Comparison of ENCODE assay signal across 1 cellular context in genomic region chr15:45166792-45167630, GRCh38.
TF ChIP-seq lines count a peak whose summit lies in the region.

No MANE protein-coding gene starts in this region.

TF ChIP-seq in HepG2, 621 proteins besides CTCF, POLR2A, EP300 and RAD21 (continued from another document and continues in another):
- TF ChIP-seq, protein P1, sequence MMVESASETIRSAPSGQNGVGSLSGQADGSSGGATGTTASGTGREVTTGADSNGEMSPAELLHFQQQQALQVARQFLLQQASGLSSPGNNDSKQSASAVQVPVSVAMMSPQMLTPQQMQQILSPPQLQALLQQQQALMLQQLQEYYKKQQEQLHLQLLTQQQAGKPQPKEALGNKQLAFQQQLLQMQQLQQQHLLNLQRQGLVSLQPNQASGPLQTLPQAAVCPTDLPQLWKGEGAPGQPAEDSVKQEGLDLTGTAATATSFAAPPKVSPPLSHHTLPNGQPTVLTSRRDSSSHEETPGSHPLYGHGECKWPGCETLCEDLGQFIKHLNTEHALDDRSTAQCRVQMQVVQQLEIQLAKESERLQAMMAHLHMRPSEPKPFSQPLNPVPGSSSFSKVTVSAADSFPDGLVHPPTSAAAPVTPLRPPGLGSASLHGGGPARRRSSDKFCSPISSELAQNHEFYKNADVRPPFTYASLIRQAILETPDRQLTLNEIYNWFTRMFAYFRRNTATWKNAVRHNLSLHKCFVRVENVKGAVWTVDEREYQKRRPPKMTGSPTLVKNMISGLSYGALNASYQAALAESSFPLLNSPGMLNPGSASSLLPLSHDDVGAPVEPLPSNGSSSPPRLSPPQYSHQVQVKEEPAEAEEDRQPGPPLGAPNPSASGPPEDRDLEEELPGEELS (CRISPR knock-in tag; IDR thresholded peaks at IDR 0.05) = no peak
- TF ChIP-seq, protein P2, sequence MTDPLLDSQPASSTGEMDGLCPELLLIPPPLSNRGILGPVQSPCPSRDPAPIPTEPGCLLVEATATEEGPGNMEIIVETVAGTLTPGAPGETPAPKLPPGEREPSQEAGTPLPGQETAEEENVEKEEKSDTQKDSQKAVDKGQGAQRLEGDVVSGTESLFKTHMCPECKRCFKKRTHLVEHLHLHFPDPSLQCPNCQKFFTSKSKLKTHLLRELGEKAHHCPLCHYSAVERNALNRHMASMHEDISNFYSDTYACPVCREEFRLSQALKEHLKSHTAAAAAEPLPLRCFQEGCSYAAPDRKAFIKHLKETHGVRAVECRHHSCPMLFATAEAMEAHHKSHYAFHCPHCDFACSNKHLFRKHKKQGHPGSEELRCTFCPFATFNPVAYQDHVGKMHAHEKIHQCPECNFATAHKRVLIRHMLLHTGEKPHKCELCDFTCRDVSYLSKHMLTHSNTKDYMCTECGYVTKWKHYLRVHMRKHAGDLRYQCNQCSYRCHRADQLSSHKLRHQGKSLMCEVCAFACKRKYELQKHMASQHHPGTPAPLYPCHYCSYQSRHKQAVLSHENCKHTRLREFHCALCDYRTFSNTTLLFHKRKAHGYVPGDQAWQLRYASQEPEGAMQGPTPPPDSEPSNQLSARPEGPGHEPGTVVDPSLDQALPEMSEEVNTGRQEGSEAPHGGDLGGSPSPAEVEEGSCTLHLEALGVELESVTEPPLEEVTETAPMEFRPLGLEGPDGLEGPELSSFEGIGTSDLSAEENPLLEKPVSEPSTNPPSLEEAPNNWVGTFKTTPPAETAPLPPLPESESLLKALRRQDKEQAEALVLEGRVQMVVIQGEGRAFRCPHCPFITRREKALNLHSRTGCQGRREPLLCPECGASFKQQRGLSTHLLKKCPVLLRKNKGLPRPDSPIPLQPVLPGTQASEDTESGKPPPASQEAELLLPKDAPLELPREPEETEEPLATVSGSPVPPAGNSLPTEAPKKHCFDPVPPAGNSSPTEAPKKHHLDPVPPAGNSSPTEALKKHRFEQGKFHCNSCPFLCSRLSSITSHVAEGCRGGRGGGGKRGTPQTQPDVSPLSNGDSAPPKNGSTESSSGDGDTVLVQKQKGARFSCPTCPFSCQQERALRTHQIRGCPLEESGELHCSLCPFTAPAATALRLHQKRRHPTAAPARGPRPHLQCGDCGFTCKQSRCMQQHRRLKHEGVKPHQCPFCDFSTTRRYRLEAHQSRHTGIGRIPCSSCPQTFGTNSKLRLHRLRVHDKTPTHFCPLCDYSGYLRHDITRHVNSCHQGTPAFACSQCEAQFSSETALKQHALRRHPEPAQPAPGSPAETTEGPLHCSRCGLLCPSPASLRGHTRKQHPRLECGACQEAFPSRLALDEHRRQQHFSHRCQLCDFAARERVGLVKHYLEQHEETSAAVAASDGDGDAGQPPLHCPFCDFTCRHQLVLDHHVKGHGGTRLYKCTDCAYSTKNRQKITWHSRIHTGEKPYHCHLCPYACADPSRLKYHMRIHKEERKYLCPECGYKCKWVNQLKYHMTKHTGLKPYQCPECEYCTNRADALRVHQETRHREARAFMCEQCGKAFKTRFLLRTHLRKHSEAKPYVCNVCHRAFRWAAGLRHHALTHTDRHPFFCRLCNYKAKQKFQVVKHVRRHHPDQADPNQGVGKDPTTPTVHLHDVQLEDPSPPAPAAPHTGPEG (CRISPR knock-in tag; IDR thresholded peaks at IDR 0.05) = no peak; the same call in 1 of the 2 replicates
- no peak for TF ChIP-seq CENPX (CRISPR knock-in tag; IDR thresholded peaks at IDR 0.05)
- 0 out of 2 replicates have a peak, but pooled peaks have one; percentile 6 for TF ChIP-seq ELF1 (CRISPR knock-in tag; IDR thresholded peaks at IDR 0.05)
- no peak for TF ChIP-seq HMGA1 (CRISPR knock-in tag; conservative IDR thresholded peaks at IDR 0.05)
- no peak for TF ChIP-seq NR3C1 (CRISPR knock-in tag; IDR thresholded peaks at IDR 0.05)
- TF ChIP-seq, protein P3, sequence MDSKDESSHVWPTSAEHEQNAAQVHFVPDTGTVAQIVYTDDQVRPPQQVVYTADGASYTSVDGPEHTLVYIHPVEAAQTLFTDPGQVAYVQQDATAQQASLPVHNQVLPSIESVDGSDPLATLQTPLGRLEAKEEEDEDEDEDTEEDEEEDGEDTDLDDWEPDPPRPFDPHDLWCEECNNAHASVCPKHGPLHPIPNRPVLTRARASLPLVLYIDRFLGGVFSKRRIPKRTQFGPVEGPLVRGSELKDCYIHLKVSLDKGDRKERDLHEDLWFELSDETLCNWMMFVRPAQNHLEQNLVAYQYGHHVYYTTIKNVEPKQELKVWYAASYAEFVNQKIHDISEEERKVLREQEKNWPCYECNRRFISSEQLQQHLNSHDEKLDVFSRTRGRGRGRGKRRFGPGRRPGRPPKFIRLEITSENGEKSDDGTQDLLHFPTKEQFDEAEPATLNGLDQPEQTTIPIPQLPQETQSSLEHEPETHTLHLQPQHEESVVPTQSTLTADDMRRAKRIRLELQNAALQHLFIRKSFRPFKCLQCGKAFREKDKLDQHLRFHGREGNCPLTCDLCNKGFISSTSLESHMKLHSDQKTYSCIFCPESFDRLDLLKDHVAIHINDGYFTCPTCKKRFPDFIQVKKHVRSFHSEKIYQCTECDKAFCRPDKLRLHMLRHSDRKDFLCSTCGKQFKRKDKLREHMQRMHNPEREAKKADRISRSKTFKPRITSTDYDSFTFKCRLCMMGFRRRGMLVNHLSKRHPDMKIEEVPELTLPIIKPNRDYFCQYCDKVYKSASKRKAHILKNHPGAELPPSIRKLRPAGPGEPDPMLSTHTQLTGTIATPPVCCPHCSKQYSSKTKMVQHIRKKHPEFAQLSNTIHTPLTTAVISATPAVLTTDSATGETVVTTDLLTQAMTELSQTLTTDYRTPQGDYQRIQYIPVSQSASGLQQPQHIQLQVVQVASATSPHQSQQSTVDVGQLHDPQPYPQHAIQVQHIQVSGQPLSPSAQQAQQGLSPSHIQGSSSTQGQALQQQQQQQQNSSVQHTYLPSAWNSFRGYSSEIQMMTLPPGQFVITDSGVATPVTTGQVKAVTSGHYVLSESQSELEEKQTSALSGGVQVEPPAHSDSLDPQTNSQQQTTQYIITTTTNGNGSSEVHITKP (CRISPR knock-in tag; IDR thresholded peaks at IDR 0.05; ENCODE audit: low read depth) = no peak
- TF ChIP-seq, protein P4, sequence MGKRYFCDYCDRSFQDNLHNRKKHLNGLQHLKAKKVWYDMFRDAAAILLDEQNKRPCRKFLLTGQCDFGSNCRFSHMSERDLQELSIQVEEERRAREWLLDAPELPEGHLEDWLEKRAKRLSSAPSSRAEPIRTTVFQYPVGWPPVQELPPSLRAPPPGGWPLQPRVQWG (CRISPR knock-in tag; IDR thresholded peaks at IDR 0.05; ENCODE audit: borderline replicate concordance, low read depth) = no peak
- no peak for TF ChIP-seq PLRG1 (conservative IDR thresholded peaks at IDR 0.05)
- peak; percentile 69 for TF ChIP-seq MAX (IDR thresholded peaks at IDR 0.05)
- TF ChIP-seq ZNF776 (CRISPR knock-in tag; IDR thresholded peaks at IDR 0.05) = peak; percentile 68; the same call in 1 of the 2 replicates
- TF ChIP-seq, protein P5, sequence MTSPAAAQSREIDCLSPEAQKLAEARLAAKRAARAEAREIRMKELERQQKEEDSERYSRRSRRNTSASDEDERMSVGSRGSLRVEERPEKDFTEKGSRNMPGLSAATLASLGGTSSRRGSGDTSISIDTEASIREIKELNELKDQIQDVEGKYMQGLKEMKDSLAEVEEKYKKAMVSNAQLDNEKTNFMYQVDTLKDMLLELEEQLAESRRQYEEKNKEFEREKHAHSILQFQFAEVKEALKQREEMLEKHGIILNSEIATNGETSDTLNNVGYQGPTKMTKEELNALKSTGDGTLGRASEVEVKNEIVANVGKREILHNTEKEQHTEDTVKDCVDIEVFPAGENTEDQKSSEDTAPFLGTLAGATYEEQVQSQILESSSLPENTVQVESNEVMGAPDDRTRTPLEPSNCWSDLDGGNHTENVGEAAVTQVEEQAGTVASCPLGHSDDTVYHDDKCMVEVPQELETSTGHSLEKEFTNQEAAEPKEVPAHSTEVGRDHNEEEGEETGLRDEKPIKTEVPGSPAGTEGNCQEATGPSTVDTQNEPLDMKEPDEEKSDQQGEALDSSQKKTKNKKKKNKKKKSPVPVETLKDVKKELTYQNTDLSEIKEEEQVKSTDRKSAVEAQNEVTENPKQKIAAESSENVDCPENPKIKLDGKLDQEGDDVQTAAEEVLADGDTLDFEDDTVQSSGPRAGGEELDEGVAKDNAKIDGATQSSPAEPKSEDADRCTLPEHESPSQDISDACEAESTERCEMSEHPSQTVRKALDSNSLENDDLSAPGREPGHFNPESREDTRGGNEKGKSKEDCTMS (CRISPR knock-in tag; conservative IDR thresholded peaks at IDR 0.05) = no peak
- no peak for TF ChIP-seq MED13 (CRISPR knock-in tag; IDR thresholded peaks at IDR 0.05)
- TF ChIP-seq, protein P6, sequence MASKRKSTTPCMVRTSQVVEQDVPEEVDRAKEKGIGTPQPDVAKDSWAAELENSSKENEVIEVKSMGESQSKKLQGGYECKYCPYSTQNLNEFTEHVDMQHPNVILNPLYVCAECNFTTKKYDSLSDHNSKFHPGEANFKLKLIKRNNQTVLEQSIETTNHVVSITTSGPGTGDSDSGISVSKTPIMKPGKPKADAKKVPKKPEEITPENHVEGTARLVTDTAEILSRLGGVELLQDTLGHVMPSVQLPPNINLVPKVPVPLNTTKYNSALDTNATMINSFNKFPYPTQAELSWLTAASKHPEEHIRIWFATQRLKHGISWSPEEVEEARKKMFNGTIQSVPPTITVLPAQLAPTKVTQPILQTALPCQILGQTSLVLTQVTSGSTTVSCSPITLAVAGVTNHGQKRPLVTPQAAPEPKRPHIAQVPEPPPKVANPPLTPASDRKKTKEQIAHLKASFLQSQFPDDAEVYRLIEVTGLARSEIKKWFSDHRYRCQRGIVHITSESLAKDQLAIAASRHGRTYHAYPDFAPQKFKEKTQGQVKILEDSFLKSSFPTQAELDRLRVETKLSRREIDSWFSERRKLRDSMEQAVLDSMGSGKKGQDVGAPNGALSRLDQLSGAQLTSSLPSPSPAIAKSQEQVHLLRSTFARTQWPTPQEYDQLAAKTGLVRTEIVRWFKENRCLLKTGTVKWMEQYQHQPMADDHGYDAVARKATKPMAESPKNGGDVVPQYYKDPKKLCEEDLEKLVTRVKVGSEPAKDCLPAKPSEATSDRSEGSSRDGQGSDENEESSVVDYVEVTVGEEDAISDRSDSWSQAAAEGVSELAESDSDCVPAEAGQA (IDR thresholded peaks at IDR 0.05; ENCODE audit: low read depth) = no peak
- TF ChIP-seq, protein P6 (CRISPR knock-in tag; IDR thresholded peaks at IDR 0.05; ENCODE audit: borderline replicate concordance) = no peak
- peak; percentile 64; the same call in 1 of the 2 replicates for TF ChIP-seq SALL1 (CRISPR knock-in tag; IDR thresholded peaks at IDR 0.05)
- TF ChIP-seq ZNF570 (CRISPR knock-in tag; IDR thresholded peaks at IDR 0.05; ENCODE audit: borderline replicate concordance) = no peak
- no peak for TF ChIP-seq ZNF768 (CRISPR knock-in tag; IDR thresholded peaks at IDR 0.05)
- TF ChIP-seq TBL1XR1 (IDR thresholded peaks at IDR 0.05; ENCODE audit: borderline replicate concordance, low read length, partially characterized antibody) = no peak
- TF ChIP-seq TFDP2 (CRISPR knock-in tag; IDR thresholded peaks at IDR 0.05) = no peak
- TF ChIP-seq, protein P7, sequence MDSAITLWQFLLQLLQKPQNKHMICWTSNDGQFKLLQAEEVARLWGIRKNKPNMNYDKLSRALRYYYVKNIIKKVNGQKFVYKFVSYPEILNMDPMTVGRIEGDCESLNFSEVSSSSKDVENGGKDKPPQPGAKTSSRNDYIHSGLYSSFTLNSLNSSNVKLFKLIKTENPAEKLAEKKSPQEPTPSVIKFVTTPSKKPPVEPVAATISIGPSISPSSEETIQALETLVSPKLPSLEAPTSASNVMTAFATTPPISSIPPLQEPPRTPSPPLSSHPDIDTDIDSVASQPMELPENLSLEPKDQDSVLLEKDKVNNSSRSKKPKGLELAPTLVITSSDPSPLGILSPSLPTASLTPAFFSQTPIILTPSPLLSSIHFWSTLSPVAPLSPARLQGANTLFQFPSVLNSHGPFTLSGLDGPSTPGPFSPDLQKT (CRISPR knock-in tag; IDR thresholded peaks at IDR 0.05; ENCODE audit: borderline replicate concordance) = no peak
- TF ChIP-seq WIZ (CRISPR knock-in tag; IDR thresholded peaks at IDR 0.05) = no peak
- no peak for TF ChIP-seq HCFC1 (IDR thresholded peaks at IDR 0.05; ENCODE audit: low read depth, low read length)
- no peak for TF ChIP-seq ZFP41 (CRISPR knock-in tag; IDR thresholded peaks at IDR 0.05; ENCODE audit: borderline replicate concordance)
- no peak for TF ChIP-seq ZNF280B (CRISPR knock-in tag; IDR thresholded peaks at IDR 0.05; ENCODE audit: borderline replicate concordance)
- TF ChIP-seq PAX8 (CRISPR knock-in tag; IDR thresholded peaks at IDR 0.05; ENCODE audit: borderline replicate concordance) = no peak
- TF ChIP-seq ZFP90 (CRISPR knock-in tag; IDR thresholded peaks at IDR 0.05; ENCODE audit: borderline replicate concordance) = no peak
- TF ChIP-seq ZIK1 (CRISPR knock-in tag; IDR thresholded peaks at IDR 0.05; ENCODE audit: borderline replicate concordance, low read depth) = 0 out of 2 replicates have a peak, but pooled peaks have one; percentile 39
- TF ChIP-seq MAFF (IDR thresholded peaks at IDR 0.05; ENCODE audit: low read depth, low read length) = no peak
